8 cellular contexts compared by ENCODE assay signal in the genomic region with DNA sequence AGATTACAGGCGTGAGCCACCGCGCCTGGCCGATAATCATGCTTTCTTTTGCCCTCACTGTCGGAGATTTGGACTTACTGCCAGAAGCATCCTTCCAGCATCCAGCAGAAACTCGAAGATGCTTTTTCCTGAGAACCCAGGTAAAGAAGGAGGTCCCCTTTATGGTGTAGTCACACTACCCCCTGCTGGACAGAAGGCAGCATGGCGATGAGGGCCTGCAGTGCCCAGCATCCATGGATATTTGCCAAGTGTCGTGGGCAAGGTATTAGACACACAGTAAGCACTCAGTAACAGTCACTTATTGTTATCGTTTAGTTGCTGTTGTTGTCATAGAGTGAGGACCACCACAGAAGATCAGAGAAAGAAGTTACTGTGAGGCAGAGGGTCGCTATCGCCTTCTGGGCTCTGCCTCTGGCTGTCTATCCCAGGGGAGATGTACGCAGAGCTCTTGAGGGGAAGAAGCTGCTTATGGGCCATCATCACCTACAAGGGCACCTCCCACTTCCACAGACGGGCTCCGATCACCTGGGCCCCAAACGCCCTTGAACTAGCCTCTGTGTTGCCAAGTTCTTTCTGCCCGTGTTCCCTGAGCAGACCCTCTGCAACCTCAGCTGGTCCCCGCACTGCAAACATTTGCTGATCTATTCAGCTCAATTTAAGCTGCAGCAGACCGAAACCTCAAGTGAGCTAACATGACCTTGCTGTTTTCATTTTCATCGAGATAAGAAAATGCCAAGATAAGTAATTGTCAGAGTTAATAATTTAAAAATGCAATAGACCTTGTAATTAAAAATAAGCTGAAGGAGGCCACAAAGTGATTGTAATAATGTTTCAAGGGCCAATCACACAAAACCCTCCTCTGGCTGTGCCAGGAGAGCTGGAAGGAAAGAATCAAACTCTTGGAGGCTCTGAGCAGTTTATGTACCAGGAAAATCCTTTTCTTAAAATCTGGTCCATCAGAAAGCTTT. TPM values are rescaled to one million over a fixed set of nuclear protein-coding genes. Genes with fewer than 3 reads are reported as not detected.
DNase-seq lines count a peak whose midpoint lies in the region; ATAC-seq, FAIRE-seq and TF ChIP-seq lines count a peak whose summit lies in the region.

No MANE protein-coding gene starts in this region.

- no peak for TF ChIP-seq EP300 in ovary (IDR thresholded peaks at IDR 0.05)

- H3K27ac ChIP-seq in ovary = no peak overlapping the region

- DNase-seq in D721Med (ENCODE audit: insufficient read length, low spot score) (peak; percentile 55), HEK293T (ENCODE audit: extremely low spot score) (peak; percentile 73), NCI-H748 treated with DMSO at 0.1 percent for 48 hours (lab: John Stamatoyannopoulos, UW) (peak; percentile 29), adipocyte (ENCODE audit: low read depth) (peak; percentile 42), hypothalamus (lab: John Stamatoyannopoulos, UW) (peak in 26 of 51 donors; percentile 14 to 64 (median 34)), ovary (no peak)
- peak; percentile 72 for DNase-seq in stimulated activated CD4-positive, alpha-beta T cell treated with anti-CD3 and anti-CD28 coated beads, Interleukin-15, amount 100 ng/mL, for 24 hours

- no peak for FAIRE-seq in D721Med (lab: Jason Lieb, UNC)

- CTCF ChIA-PET in HEK293T (lab: Yijun Ruan, JAX) = interaction anchor here (0.8 to 1.4 kb wide), 6 partner anchors 11 to 523 kb away, joined by 3 to 8 read pairs (median 4); no protein-coding TSS in a partner anchor

- peak; percentile 60 for TF ChIP-seq CTCF in D721Med (IDR thresholded peaks at IDR 0.05; ENCODE audit: insufficient read depth, missing control alignments)
- TF ChIP-seq CTCF in ovary (IDR thresholded peaks at IDR 0.05) = no peak

- no peaks in the 10 kb centered on the region for H3K36me3 ChIP-seq in adipocyte (ENCODE audit: control insufficient read depth, insufficient read depth, low read length, severe bottlenecking)
- no peaks in the 10 kb centered on the region for H3K36me3 ChIP-seq in ovary

- POLR2A ChIA-PET in HEK293T (lab: Yijun Ruan, JAX) = interaction anchor here (1.2 kb wide), 1 partner anchor 24 kb away, joined by 3 read pairs; a partner anchor contains a TSS

- no peak overlapping the region for H3K9ac ChIP-seq in adipocyte (ENCODE audit: low read length)

- H3K27me3 ChIP-seq in adipocyte (replicated peaks; ENCODE audit: control insufficient read depth, insufficient read depth, low read length) (peaks cover 16% of the 10 kb centered on the region), ovary (no peaks in the 10 kb centered on the region)

- H3K4me3 ChIP-seq in adipocyte (ENCODE audit: low read length) = no peak overlapping the region
- no peak overlapping the region for H3K4me3 ChIP-seq in ovary

- no peak for TF ChIP-seq POLR2A in ovary (IDR thresholded peaks at IDR 0.05)

- H3K4me1 ChIP-seq in adipocyte (ENCODE audit: control insufficient read depth, insufficient read depth, low read length) = no peaks in the 10 kb centered on the region
- no peaks in the 10 kb centered on the region for H3K4me1 ChIP-seq in ovary (ENCODE audit: insufficient read depth)

- no peak for ATAC-seq in GM18873 (IDR thresholded peaks at IDR 0.05; ENCODE audit: low FRiP score, unreplicated experiment)

- 48 to 59% (median 55%) methylated on average over 19 of the region's 19 CpGs for WGBS in ovary, 3 donors

- intact Hi-C loops in ovary (cut with DNase I) = no loop called here

- H3K9me3 ChIP-seq in adipocyte (ENCODE audit: control insufficient read depth, low read length) (no peaks in the 10 kb centered on the region), ovary (no peaks in the 10 kb centered on the region)

TF ChIP-seq in HEK293T, 16 proteins besides CTCF, POLR2A, EP300 and RAD21:
- TF ChIP-seq ARNT (IDR thresholded peaks at IDR 0.05) (no peak), BHLHE40 (IDR thresholded peaks at IDR 0.05; ENCODE audit: borderline replicate concordance) (no peak), ZNF384 (IDR thresholded peaks at IDR 0.05) (no peak), HDGF (IDR thresholded peaks at IDR 0.05; ENCODE audit: borderline replicate concordance) (no peak), L3MBTL2 (conservative IDR thresholded peaks at IDR 0.05) (no peak), NFRKB (IDR thresholded peaks at IDR 0.05) (no peak), CTBP1 (IDR thresholded peaks at IDR 0.05; ENCODE audit: borderline replicate concordance) (no peak), SP1 (IDR thresholded peaks at IDR 0.05) (no peak), TARDBP (IDR thresholded peaks at IDR 0.05) (no peak), ELF4 (IDR thresholded peaks at IDR 0.05) (no peak), LEF1 (IDR thresholded peaks at IDR 0.05; ENCODE audit: borderline replicate concordance) (no peak), FOXA1 (IDR thresholded peaks at IDR 0.05) (no peak), FOXM1 (IDR thresholded peaks at IDR 0.05; ENCODE audit: borderline replicate concordance) (no peak), SUZ12 (IDR thresholded peaks at IDR 0.05) (no peak), FOXK2 (IDR thresholded peaks at IDR 0.05) (no peak)
- TF ChIP-seq, protein P1, sequence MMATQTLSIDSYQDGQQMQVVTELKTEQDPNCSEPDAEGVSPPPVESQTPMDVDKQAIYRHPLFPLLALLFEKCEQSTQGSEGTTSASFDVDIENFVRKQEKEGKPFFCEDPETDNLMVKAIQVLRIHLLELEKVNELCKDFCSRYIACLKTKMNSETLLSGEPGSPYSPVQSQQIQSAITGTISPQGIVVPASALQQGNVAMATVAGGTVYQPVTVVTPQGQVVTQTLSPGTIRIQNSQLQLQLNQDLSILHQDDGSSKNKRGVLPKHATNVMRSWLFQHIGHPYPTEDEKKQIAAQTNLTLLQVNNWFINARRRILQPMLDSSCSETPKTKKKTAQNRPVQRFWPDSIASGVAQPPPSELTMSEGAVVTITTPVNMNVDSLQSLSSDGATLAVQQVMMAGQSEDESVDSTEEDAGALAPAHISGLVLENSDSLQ (IDR thresholded peaks at IDR 0.05) = no peak

RNA-seq across cellular contexts. Expression of a gene that starts 23.9 kb away (rescaled TPM):
- total RNA-seq in ovary = 10 to 100 TPM; 26.9 to 62.2 (median 33.4) TPM
- polyA plus RNA-seq in ovary = 100 to 1,000 TPM in 1 of 2 donors, 10 to 100 TPM in 1; 46.0 to 102 TPM

Comparison
In these comparisons a context has a peak if more than half of its experiments do, and no peak if none do; other contexts are left out.
1. DNase-seq: peak in D721Med (single experiment), HEK293T (single experiment), NCI-H748 treated with DMSO at 0.1 percent for 48 hours (single experiment), adipocyte (single experiment), hypothalamus (26 of 51) and stimulated activated CD4-positive, alpha-beta T cell treated with anti-CD3 and anti-CD28 coated beads, Interleukin-15, amount 100 ng/mL, for 24 hours (single experiment); none in ovary (0 of 5).